Comparison of ENCODE assay signal across 8 cellular contexts in the genomic region with DNA sequence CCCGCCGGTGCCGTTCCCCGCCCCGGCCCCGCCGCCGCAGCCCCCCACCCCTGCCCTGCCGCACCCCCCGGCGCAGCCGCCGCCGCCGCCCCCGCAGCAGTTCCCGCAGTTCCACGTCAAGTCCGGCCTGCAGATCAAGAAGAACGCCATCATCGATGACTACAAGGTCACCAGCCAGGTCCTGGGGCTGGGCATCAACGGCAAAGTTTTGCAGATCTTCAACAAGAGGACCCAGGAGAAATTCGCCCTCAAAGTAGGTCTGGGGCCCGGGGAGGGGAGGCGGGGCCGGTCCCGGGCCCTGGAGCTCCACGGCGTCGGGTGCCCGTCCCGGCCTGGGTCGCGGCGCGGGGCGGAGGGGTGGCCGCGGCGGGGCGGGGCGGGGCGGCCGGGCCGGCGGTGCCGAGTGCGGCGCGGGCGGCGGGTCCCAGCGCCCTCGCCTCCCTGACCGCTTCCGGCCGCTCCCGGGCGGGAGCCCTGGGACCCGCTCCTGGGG. TPM values are rescaled to one million over a fixed set of nuclear protein-coding genes. Genes with fewer than 3 reads are reported as not detected.
DNase-seq lines count a peak whose midpoint lies in the region; ATAC-seq and TF ChIP-seq lines count a peak whose summit lies in the region.

No MANE protein-coding gene starts in this region.

- peaks cover 44% of the 10 kb centered on the region for H3K4me1 ChIP-seq in upper lobe of right lung

- H3K4me3 Mint-ChIP-seq in activated CD4-positive, alpha-beta memory T cell treated with anti-CD3 and anti-CD28 coated beads, Interleukin-2, amount 10 ng/mL, durations not matched to agents 7 days and 5 days, result peak overlapping the region; percentile 93
- peak overlapping the region; percentile 89 for H3K4me3 Mint-ChIP-seq in natural killer cell

- no peaks in the 10 kb centered on the region for H3K9me3 ChIP-seq in upper lobe of right lung

- H3K36me3 Mint-ChIP-seq in activated CD4-positive, alpha-beta memory T cell treated with anti-CD3 and anti-CD28 coated beads, Interleukin-2, amount 10 ng/mL, durations not matched to agents 7 days and 5 days (ENCODE audit: low read depth), result peaks cover 8% of the 10 kb centered on the region
- no peaks in the 10 kb centered on the region for H3K36me3 Mint-ChIP-seq in natural killer cell

- H3K27ac Mint-ChIP-seq in activated CD4-positive, alpha-beta memory T cell treated with anti-CD3 and anti-CD28 coated beads, Interleukin-2, amount 10 ng/mL, durations not matched to agents 7 days and 5 days, result peak overlapping the region; percentile 95
- H3K27ac Mint-ChIP-seq in natural killer cell, result peak overlapping the region; percentile 96

- ATAC-seq in natural killer cell (peak; percentile 25 to 45 (median 29)), upper lobe of right lung (peak; percentile 55), GM18861 (IDR thresholded peaks at IDR 0.05; ENCODE audit: unreplicated experiment) (no peak)

- CTCF ChIA-PET in activated CD4-positive, alpha-beta memory T cell treated with anti-CD3 and anti-CD28 coated beads, Interleukin-2, amount 10 ng/mL, durations not matched to agents 7 days and 5 days (lab: Charles Lee), result interaction anchor here (0.9 to 1.8 kb wide), 3 partner anchors 27 to 206 kb away, joined by 3 to 4 read pairs (median 4); no protein-coding TSS in a partner anchor

- peak; percentile 40 for DNase-seq in SKM-1 (lab: John Stamatoyannopoulos, UW; ENCODE audit: unreplicated experiment)
- no peak for DNase-seq in SKM-1 treated with dmso at 0.1 percent for 144 hours (lab: John Stamatoyannopoulos, UW; ENCODE audit: unreplicated experiment)
- DNase-seq in HL-60 (ENCODE audit: low read depth in 1 of 2, low spot score in 1 of 2), result peak in 1 of 2 experiments; percentile 27
- DNase-seq in activated CD4-positive, alpha-beta memory T cell treated with anti-CD3 and anti-CD28 coated beads, Interleukin-2, amount 10 ng/mL, durations not matched to agents 7 days and 5 days, result no peak
- DNase-seq in epithelial cell of proximal tubule (ENCODE audit: low read depth), result no peak
- peak; percentile 45 for DNase-seq in natural killer cell
- peak; percentile 78 for DNase-seq in upper lobe of right lung

- H3K4me3 ChIP-seq in HL-60 (replicated peaks; ENCODE audit: insufficient read depth, low read length), result peak overlapping the region; percentile 78
- peak overlapping the region; percentile 94 for H3K4me3 ChIP-seq in epithelial cell of proximal tubule (ENCODE audit: low read depth, low read length)
- peak overlapping the region; percentile 91 for H3K4me3 ChIP-seq in upper lobe of right lung

- no peaks in the 10 kb centered on the region for H3K36me3 ChIP-seq in upper lobe of right lung

- no peaks in the 10 kb centered on the region for H3K9me3 Mint-ChIP-seq in activated CD4-positive, alpha-beta memory T cell treated with anti-CD3 and anti-CD28 coated beads, Interleukin-2, amount 10 ng/mL, durations not matched to agents 7 days and 5 days
- no peaks in the 10 kb centered on the region for H3K9me3 Mint-ChIP-seq in natural killer cell

- intact Hi-C loops in natural killer cell (cut with micrococcal nuclease), result loop anchor here (2.0 to 5.0 kb wide), 2 partner anchors 29 to 42 kb away; no protein-coding TSS in a partner anchor
- intact Hi-C loops in upper lobe of right lung (cut with DNase I), result no loop called here

- POLR2A ChIA-PET in activated CD4-positive, alpha-beta memory T cell treated with anti-CD3 and anti-CD28 coated beads, Interleukin-2, amount 10 ng/mL, durations not matched to agents 7 days and 5 days (lab: Charles Lee), result interaction anchor here (0.8 to 2.9 kb wide), 6 partner anchors 15 to 232 kb away, joined by 3 to 11 read pairs (median 4); a partner anchor contains a TSS

- peak overlapping the region; percentile 73 for H3K27ac ChIP-seq in HL-60 (replicated peaks)
- H3K27ac ChIP-seq in upper lobe of right lung, result peak overlapping the region; percentile 90

- no peak for TF ChIP-seq CTCF in HL-60 (IDR thresholded peaks at IDR 0.05; ENCODE audit: insufficient read depth, low read length)
- no peak for TF ChIP-seq CTCF in epithelial cell of proximal tubule (conservative IDR thresholded peaks at IDR 0.05; ENCODE audit: low read depth, low read length)
- TF ChIP-seq CTCF in natural killer cell (IDR thresholded peaks at IDR 0.05), result no peak
- TF ChIP-seq CTCF in upper lobe of right lung (IDR thresholded peaks at IDR 0.05), result no peak

- H3K4me1 Mint-ChIP-seq in activated CD4-positive, alpha-beta memory T cell treated with anti-CD3 and anti-CD28 coated beads, Interleukin-2, amount 10 ng/mL, durations not matched to agents 7 days and 5 days, result peaks cover 40% of the 10 kb centered on the region
- peaks cover 40 to 52% of the 10 kb centered on the region in 2 donors for H3K4me1 Mint-ChIP-seq in natural killer cell

- peaks cover 4% of the 10 kb centered on the region for H3K27me3 Mint-ChIP-seq in activated CD4-positive, alpha-beta memory T cell treated with anti-CD3 and anti-CD28 coated beads, Interleukin-2, amount 10 ng/mL, durations not matched to agents 7 days and 5 days
- H3K27me3 Mint-ChIP-seq in natural killer cell (ENCODE audit: low read depth in 2 of 2), result no peaks in the 10 kb centered on the region

- no peaks in the 10 kb centered on the region for H3K27me3 ChIP-seq in HL-60 (ENCODE audit: insufficient read depth, poor library complexity, severe bottlenecking)
- no peaks in the 10 kb centered on the region for H3K27me3 ChIP-seq in upper lobe of right lung

RNA-seq across cellular contexts. Expression of a gene that starts 0.6 kb away (rescaled TPM):
- 10 to 100 TPM; 89.1 to 95.2 TPM for total RNA-seq in activated CD4-positive, alpha-beta memory T cell treated with anti-CD3 and anti-CD28 coated beads, Interleukin-2, amount 10 ng/mL, durations not matched to agents 7 days and 5 days
- total RNA-seq in epithelial cell of proximal tubule (45.5 and 57.9 TPM in 2 replicates), natural killer cell (100 to 1,000 TPM; 137 to 197 (median 178) TPM), upper lobe of right lung (92.3 TPM)

RNA-seq across cellular contexts. Expression of a gene that starts 50.0 kb away (rescaled TPM):
- total RNA-seq in activated CD4-positive, alpha-beta memory T cell treated with anti-CD3 and anti-CD28 coated beads, Interleukin-2, amount 10 ng/mL, durations not matched to agents 7 days and 5 days, result 1 to 10 TPM; 8.8 to 9.2 TPM
- total RNA-seq in epithelial cell of proximal tubule, result 2.9 and 5.1 TPM in 2 replicates
- total RNA-seq in natural killer cell, result under 1 TPM; 0.16 to 0.66 (median 0.43) TPM
- 8.1 TPM for total RNA-seq in upper lobe of right lung

Comparison
In these comparisons a context has a peak if more than half of its experiments do, and no peak if none do; other contexts are left out.
1. DNase-seq: peak in SKM-1 (single experiment), natural killer cell (single experiment) and upper lobe of right lung (single experiment); none in SKM-1 treated with dmso at 0.1 percent for 144 hours (single experiment), activated CD4-positive, alpha-beta memory T cell treated with anti-CD3 and anti-CD28 coated beads, Interleukin-2, amount 10 ng/mL, durations not matched to agents 7 days and 5 days (single experiment) and epithelial cell of proximal tubule (single experiment).
2. Peak in every context shown above with its lines, with median percentiles within 50 percentile points of each other: H3K4me3 ChIP-seq.